In genomic region chr17:40534431-40535189, GRCh38 we compare ENCODE assay signal across 1 cellular context.
TF ChIP-seq lines count a peak whose summit lies in the region.

No MANE protein-coding gene starts in this region.

TF ChIP-seq in H1, 55 proteins besides CTCF, POLR2A, EP300 and RAD21:
- no peak for TF ChIP-seq KDM4A (IDR thresholded peaks at IDR 0.05; ENCODE audit: low read depth, low read length, severe bottlenecking)
- TF ChIP-seq BRCA1 (IDR thresholded peaks at IDR 0.05; ENCODE audit: low read depth, low read length): no peak
- no peak for TF ChIP-seq CEBPB (IDR thresholded peaks at IDR 0.05; ENCODE audit: low read depth, low read length)
- TF ChIP-seq SIX5 (IDR thresholded peaks at IDR 0.05; ENCODE audit: low read depth, low read length): no peak
- no peak for TF ChIP-seq RBBP5 (IDR thresholded peaks at IDR 0.05; ENCODE audit: borderline replicate concordance, low read depth, low read length)
- no peak for TF ChIP-seq JUN (IDR thresholded peaks at IDR 0.05; ENCODE audit: low read depth, low read length)
- TF ChIP-seq SP1 (IDR thresholded peaks at IDR 0.05; ENCODE audit: low read depth, low read length): no peak
- no peak for TF ChIP-seq MAFK (IDR thresholded peaks at IDR 0.05; ENCODE audit: low read depth, low read length)
- TF ChIP-seq ATF3 (IDR thresholded peaks at IDR 0.05; ENCODE audit: insufficient read depth, low read depth, low read length): no peak
- no peak for TF ChIP-seq TEAD4 (IDR thresholded peaks at IDR 0.05; ENCODE audit: low read depth, low read length)
- no peak for TF ChIP-seq YY1 (IDR thresholded peaks at IDR 0.05; ENCODE audit: low read depth, low read length)
- TF ChIP-seq CREB1 (IDR thresholded peaks at IDR 0.05): no peak
TF ChIP-seq in H1: peak in this region for 0.
